In genomic region chr2:233129351-233129978, GRCh38 we compare ENCODE assay signal across 11 cellular contexts.
A peak's percentile ranks its signal among the peaks of the same experiment; 100 is the strongest.
DNase-seq lines count a peak whose midpoint lies in the region; ATAC-seq and TF ChIP-seq lines count a peak whose summit lies in the region.
"Had no signal": no experiment of that assay in that cellular context is flagged by ENCODE, and none has a peak within 500 bp of the region (broad histone marks: within the 10 kb centered on the region; RNA-seq: fewer than 3 reads in every experiment).

No MANE protein-coding gene starts in this region.

- TF ChIP-seq CTCF in A673 (conservative IDR thresholded peaks at IDR 0.05; ENCODE audit: low read depth, low read length): peak; percentile 71
- peak; percentile 27 for TF ChIP-seq CTCF in DND-41 (IDR thresholded peaks at IDR 0.05; ENCODE audit: borderline replicate concordance, extremely low read depth, low read length, poor library complexity, severe bottlenecking)
- peak; percentile 40 for TF ChIP-seq CTCF in foreskin keratinocyte (conservative IDR thresholded peaks at IDR 0.05)
- no peak for TF ChIP-seq CTCF in upper lobe of left lung (IDR thresholded peaks at IDR 0.05)
- TF ChIP-seq CTCF in stomach (IDR thresholded peaks at IDR 0.05): no peak

- H3K9ac ChIP-seq in DND-41 (ENCODE audit: low read depth, low read length): no peak overlapping the region

- 64 to 68% methylated on average over 9 of the region's 9 CpGs for WGBS in upper lobe of left lung, 2 donors
- 46 to 67% (median 47%) methylated on average over 9 of the region's 9 CpGs for WGBS in stomach, 5 donors

- TF ChIP-seq POLR2A in upper lobe of left lung (IDR thresholded peaks at IDR 0.05) (no peak), stomach (IDR thresholded peaks at IDR 0.05) (no peak)

- no peak overlapping the region for H3K4me2 ChIP-seq in DND-41 (ENCODE audit: insufficient read depth, low read length)

- no peak for TF ChIP-seq EP300 in upper lobe of left lung (IDR thresholded peaks at IDR 0.05)
- TF ChIP-seq EP300 in stomach (IDR thresholded peaks at IDR 0.05): no peak

- H4K20me1 ChIP-seq in DND-41 (ENCODE audit: insufficient read depth, low read length): 0 out of 2 replicates have a peak, but pooled peaks cover 4% of the 10 kb centered on the region

- intact Hi-C loops in A673 (cut with micrococcal nuclease; ENCODE audit: unreplicated experiment) (no loop called here), stomach (cut with DNase I; ENCODE audit: low total_unique reads) (no loop called here)

- peaks cover 3% of the 10 kb centered on the region for H3K4me1 ChIP-seq in A673 (ENCODE audit: insufficient read depth, low read length, poor library complexity, severe bottlenecking)
- no peaks in the 10 kb centered on the region; the same call in 1 of the 2 replicates for H3K4me1 ChIP-seq in DND-41 (ENCODE audit: insufficient read depth, low read length)
- no peaks in the 10 kb centered on the region for H3K4me1 ChIP-seq in foreskin keratinocyte
- H3K4me1 ChIP-seq in upper lobe of left lung: no peaks in the 10 kb centered on the region
- H3K4me1 ChIP-seq in stomach: peaks cover 0 to 5% (median 0%) of the 10 kb centered on the region in 4 donors
- H3K4me1 ChIP-seq: SJSA1 had no signal

- H3K27me3 ChIP-seq in A673 (replicated peaks; ENCODE audit: insufficient read depth, low read depth, low read length, poor library complexity): no peaks in the 10 kb centered on the region
- H3K27me3 ChIP-seq in DND-41 (ENCODE audit: insufficient read depth, low read length, poor library complexity): no peaks in the 10 kb centered on the region
- H3K27me3 ChIP-seq in foreskin keratinocyte: peaks cover 26% of the 10 kb centered on the region
- H3K27me3 ChIP-seq in upper lobe of left lung: no peaks in the 10 kb centered on the region
- peaks cover 0 to 36% (median 0%) of the 10 kb centered on the region in 3 donors for H3K27me3 ChIP-seq in stomach
- H3K27me3 ChIP-seq: SJSA1 had no signal

- H3K79me2 ChIP-seq in DND-41 (ENCODE audit: insufficient read depth, low read length): no peaks in the 10 kb centered on the region

- DNase-seq in A673 (ENCODE audit: low spot score): peak; percentile 67
- DNase-seq in DND-41: no peak
- peak; percentile 56 for DNase-seq in RPMI7951 (ENCODE audit: low read depth)
- no peak for DNase-seq in foreskin keratinocyte
- DNase-seq in ureter (ENCODE audit: low spot score): no peak
- no peak for DNase-seq in upper lobe of left lung
- DNase-seq in stomach: no peak
- DNase-seq in C1 segment of cervical spinal cord (lab: John Stamatoyannopoulos, UW): no peak
- DNase-seq: kidney, retina had no signal

- H3K4me3 ChIP-seq in A673 (ENCODE audit: low read depth, low read length, poor library complexity, severe bottlenecking) (no peak overlapping the region), DND-41 (ENCODE audit: low read depth in 1 of 2, low read length in 2 of 2) (no peak overlapping the region), upper lobe of left lung (no peak overlapping the region), stomach (no peak overlapping the region)
- H3K4me3 ChIP-seq: SJSA1 had no signal

- H3K9me3 ChIP-seq in A673 (ENCODE audit: low read depth, low read length, poor library complexity, severe bottlenecking): no peaks in the 10 kb centered on the region
- H3K9me3 ChIP-seq in DND-41 (ENCODE audit: insufficient read depth, low read length, severe bottlenecking): no peaks in the 10 kb centered on the region
- no peaks in the 10 kb centered on the region for H3K9me3 ChIP-seq in upper lobe of left lung
- H3K9me3 ChIP-seq in stomach: no peaks in the 10 kb centered on the region
- H3K9me3 ChIP-seq: SJSA1 had no signal

- ATAC-seq in DND-41 (ENCODE audit: insufficient read depth, low read depth): no peak
- no peak for ATAC-seq in foreskin keratinocyte
- ATAC-seq in upper lobe of left lung (ENCODE audit: low FRiP score in 2 of 2): no peak

- H3K36me3 ChIP-seq in A673 (ENCODE audit: insufficient read depth, low read length, poor library complexity, severe bottlenecking) (no peaks in the 10 kb centered on the region), DND-41 (ENCODE audit: insufficient read depth, low read length) (peaks cover 69% of the 10 kb centered on the region), upper lobe of left lung (peaks cover 0 to 35% (median 13%) of the 10 kb centered on the region in 4 donors), stomach (peaks cover 0 to 80% (median 24%) of the 10 kb centered on the region in 4 donors)
- H3K36me3 ChIP-seq: SJSA1 had no signal

- POLR2A ChIA-PET in A673 (lab: Charles Lee; ENCODE audit: low non-redundant PET): no interaction called here

- no peak overlapping the region for H3K27ac ChIP-seq in A673 (ENCODE audit: low read depth, low read length, poor library complexity, severe bottlenecking)
- no peak overlapping the region for H3K27ac ChIP-seq in DND-41 (ENCODE audit: low read length)
- no peak overlapping the region for H3K27ac ChIP-seq in foreskin keratinocyte
- no peak overlapping the region for H3K27ac ChIP-seq in upper lobe of left lung
- no peak overlapping the region for H3K27ac ChIP-seq in stomach
- H3K27ac ChIP-seq: SJSA1 had no signal

- no peak overlapping the region for H2AFZ ChIP-seq in DND-41 (ENCODE audit: low read depth, low read length)

- CTCF ChIA-PET in A673 (lab: Charles Lee): interaction anchor here (0.7 to 0.8 kb wide), 2 partner anchors 30 to 119 kb away, joined by 4 to 5 read pairs; no protein-coding TSS in a partner anchor

- no TSS peak for BruUV-seq in A673 (replicated peaks; lab: Mats Ljungman, UMichigan)

Comparison
In these comparisons a context has a peak if more than half of its experiments do, and no peak if none do; other contexts are left out.
1. DNase-seq: peak in A673 (single experiment) and RPMI7951 (single experiment); none in DND-41 (single experiment), foreskin keratinocyte (0 of 2), ureter (single experiment), upper lobe of left lung (0 of 2), stomach (single experiment) and C1 segment of cervical spinal cord (0 of 14).
2. CTCF ChIP-seq: peak in A673 (single experiment), DND-41 (single experiment) and foreskin keratinocyte (single experiment); none in upper lobe of left lung (0 of 6) and stomach (0 of 7).